ENCODE assay signal across 8 cellular contexts in genomic region chr6:24205020-24205492, GRCh38.
DNase-seq lines count a peak whose midpoint lies in the region; ATAC-seq, FAIRE-seq and TF ChIP-seq lines count a peak whose summit lies in the region.

No MANE protein-coding gene starts in this region.

- H3K4me3 ChIP-seq in smooth muscle cell: no peak overlapping the region

- H3K9me3 ChIP-seq in smooth muscle cell (replicated peaks; ENCODE audit: low read depth): no peaks in the 10 kb centered on the region

- whole genome bisulfite sequencing in smooth muscle cell (ENCODE audit: low lambda C conversion rate): 19% methylated on average over 4 of the region's 4 CpGs

- no peaks in the 10 kb centered on the region for H3K79me2 ChIP-seq in smooth muscle cell (ENCODE audit: low read depth)

- H3K27ac ChIP-seq in smooth muscle cell (ENCODE audit: low read depth): no peak overlapping the region

- no peak for ATAC-seq in GM19324 (IDR thresholded peaks at IDR 0.05; ENCODE audit: low FRiP score, unreplicated experiment)

- FAIRE-seq in D721Med (lab: Jason Lieb, UNC): peak; percentile 81

- no peaks in the 10 kb centered on the region for H3K36me3 ChIP-seq in smooth muscle cell (ENCODE audit: low read depth)

- no peaks in the 10 kb centered on the region for H3F3A ChIP-seq in smooth muscle cell (ENCODE audit: low read depth)

- no peak overlapping the region for H3K9ac ChIP-seq in smooth muscle cell (ENCODE audit: low read depth)

- H2AFZ ChIP-seq in smooth muscle cell (ENCODE audit: low read depth): no peak overlapping the region

- peaks cover 9% of the 10 kb centered on the region for H3K27me3 ChIP-seq in smooth muscle cell (ENCODE audit: low read depth)

- DNase-seq in D721Med (ENCODE audit: insufficient read length, low spot score): peak; percentile 10
- DNase-seq in GM20000 (ENCODE audit: low spot score): peak; percentile 17
- DNase-seq in NCI-H128 (lab: John Stamatoyannopoulos, UW; ENCODE audit: unreplicated experiment): peak; percentile 48
- DNase-seq in SW480 (ENCODE audit: low spot score): peak; percentile 35
- DNase-seq in globus pallidus (ENCODE audit: low spot score): peak; percentile 25
- DNase-seq in smooth muscle cell (lab: John Stamatoyannopoulos, UW; ENCODE audit: unreplicated experiment): no peak
- no peak for DNase-seq in GOT3 (lab: John Stamatoyannopoulos, UW)

- no peaks in the 10 kb centered on the region for H4K20me1 ChIP-seq in smooth muscle cell (ENCODE audit: low read depth)

- TF ChIP-seq CTCF in D721Med (IDR thresholded peaks at IDR 0.05; ENCODE audit: insufficient read depth, missing control alignments) (peak; percentile 73), GM20000 (IDR thresholded peaks at IDR 0.05; ENCODE audit: extremely low read depth, missing control alignments) (peak; percentile 44), smooth muscle cell (IDR thresholded peaks at IDR 0.05; ENCODE audit: borderline replicate concordance, insufficient read depth, poor library complexity, severe bottlenecking) (peak; percentile 73)

- no peaks in the 10 kb centered on the region for H3K4me1 ChIP-seq in smooth muscle cell (ENCODE audit: low read depth)

- no peak overlapping the region for H3K4me2 ChIP-seq in smooth muscle cell

Comparison
In these comparisons a context has a peak if more than half of its experiments do, and no peak if none do; other contexts are left out.
1. DNase-seq: peak in D721Med (single experiment), GM20000 (single experiment), NCI-H128 (single experiment), SW480 (single experiment) and globus pallidus (single experiment); none in smooth muscle cell (single experiment) and GOT3 (single experiment).
2. Peak in every context shown above with its lines, with median percentiles within 50 percentile points of each other: CTCF ChIP-seq.